ENCODE assay signal across 1 cellular context in the genomic region with DNA sequence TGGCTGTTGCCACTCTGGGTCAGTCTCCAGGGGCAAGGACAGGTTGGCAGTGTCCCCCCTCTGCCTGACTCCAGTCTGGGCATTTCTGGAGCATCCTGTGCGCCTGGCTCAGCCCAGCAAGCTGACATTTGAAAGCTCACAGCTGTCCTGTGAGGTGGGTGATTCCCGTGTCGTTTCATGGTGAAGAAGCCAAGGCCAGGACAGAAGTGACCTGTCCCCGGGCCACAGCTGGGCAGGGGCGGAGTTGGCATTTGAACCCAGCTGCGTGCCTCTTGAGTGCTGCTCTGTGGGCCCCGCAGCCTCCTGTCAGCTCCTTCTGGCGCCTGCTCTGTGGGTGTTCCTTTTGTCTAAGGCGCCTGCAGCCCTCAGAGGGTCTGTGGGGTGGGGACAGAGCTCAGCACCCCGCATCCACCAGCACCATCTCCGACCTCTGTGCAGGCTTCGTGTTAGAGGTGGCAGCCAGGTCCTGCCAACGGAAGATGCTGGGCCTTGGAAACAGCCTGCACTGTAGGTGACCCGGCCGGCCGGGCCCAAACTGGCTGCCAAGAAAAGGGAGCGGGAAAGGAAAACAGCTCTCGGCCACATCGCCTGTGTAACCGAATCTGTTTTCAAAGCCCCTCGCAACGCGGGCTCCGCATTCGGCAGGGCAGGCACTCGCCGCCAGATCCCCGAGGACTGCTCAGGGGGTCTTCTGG.
TF ChIP-seq lines count a peak whose summit lies in the region.

No MANE protein-coding gene starts in this region.

TF ChIP-seq in GM23338, 12 proteins besides CTCF, POLR2A, EP300 and RAD21:
- TF ChIP-seq EZH2 (IDR thresholded peaks at IDR 0.05; ENCODE audit: low read depth, unreplicated experiment) (no peak), CREB1 (CRISPR knock-in tag; IDR thresholded peaks at IDR 0.05; ENCODE audit: low read depth) (no peak), ZNF114 (CRISPR knock-in tag; IDR thresholded peaks at IDR 0.05) (no peak), JUNB (IDR thresholded peaks at IDR 0.05; ENCODE audit: unreplicated experiment) (no peak), ZNF331 (CRISPR knock-in tag; IDR thresholded peaks at IDR 0.05; ENCODE audit: low read depth) (no peak)
- TF ChIP-seq, protein P1, sequence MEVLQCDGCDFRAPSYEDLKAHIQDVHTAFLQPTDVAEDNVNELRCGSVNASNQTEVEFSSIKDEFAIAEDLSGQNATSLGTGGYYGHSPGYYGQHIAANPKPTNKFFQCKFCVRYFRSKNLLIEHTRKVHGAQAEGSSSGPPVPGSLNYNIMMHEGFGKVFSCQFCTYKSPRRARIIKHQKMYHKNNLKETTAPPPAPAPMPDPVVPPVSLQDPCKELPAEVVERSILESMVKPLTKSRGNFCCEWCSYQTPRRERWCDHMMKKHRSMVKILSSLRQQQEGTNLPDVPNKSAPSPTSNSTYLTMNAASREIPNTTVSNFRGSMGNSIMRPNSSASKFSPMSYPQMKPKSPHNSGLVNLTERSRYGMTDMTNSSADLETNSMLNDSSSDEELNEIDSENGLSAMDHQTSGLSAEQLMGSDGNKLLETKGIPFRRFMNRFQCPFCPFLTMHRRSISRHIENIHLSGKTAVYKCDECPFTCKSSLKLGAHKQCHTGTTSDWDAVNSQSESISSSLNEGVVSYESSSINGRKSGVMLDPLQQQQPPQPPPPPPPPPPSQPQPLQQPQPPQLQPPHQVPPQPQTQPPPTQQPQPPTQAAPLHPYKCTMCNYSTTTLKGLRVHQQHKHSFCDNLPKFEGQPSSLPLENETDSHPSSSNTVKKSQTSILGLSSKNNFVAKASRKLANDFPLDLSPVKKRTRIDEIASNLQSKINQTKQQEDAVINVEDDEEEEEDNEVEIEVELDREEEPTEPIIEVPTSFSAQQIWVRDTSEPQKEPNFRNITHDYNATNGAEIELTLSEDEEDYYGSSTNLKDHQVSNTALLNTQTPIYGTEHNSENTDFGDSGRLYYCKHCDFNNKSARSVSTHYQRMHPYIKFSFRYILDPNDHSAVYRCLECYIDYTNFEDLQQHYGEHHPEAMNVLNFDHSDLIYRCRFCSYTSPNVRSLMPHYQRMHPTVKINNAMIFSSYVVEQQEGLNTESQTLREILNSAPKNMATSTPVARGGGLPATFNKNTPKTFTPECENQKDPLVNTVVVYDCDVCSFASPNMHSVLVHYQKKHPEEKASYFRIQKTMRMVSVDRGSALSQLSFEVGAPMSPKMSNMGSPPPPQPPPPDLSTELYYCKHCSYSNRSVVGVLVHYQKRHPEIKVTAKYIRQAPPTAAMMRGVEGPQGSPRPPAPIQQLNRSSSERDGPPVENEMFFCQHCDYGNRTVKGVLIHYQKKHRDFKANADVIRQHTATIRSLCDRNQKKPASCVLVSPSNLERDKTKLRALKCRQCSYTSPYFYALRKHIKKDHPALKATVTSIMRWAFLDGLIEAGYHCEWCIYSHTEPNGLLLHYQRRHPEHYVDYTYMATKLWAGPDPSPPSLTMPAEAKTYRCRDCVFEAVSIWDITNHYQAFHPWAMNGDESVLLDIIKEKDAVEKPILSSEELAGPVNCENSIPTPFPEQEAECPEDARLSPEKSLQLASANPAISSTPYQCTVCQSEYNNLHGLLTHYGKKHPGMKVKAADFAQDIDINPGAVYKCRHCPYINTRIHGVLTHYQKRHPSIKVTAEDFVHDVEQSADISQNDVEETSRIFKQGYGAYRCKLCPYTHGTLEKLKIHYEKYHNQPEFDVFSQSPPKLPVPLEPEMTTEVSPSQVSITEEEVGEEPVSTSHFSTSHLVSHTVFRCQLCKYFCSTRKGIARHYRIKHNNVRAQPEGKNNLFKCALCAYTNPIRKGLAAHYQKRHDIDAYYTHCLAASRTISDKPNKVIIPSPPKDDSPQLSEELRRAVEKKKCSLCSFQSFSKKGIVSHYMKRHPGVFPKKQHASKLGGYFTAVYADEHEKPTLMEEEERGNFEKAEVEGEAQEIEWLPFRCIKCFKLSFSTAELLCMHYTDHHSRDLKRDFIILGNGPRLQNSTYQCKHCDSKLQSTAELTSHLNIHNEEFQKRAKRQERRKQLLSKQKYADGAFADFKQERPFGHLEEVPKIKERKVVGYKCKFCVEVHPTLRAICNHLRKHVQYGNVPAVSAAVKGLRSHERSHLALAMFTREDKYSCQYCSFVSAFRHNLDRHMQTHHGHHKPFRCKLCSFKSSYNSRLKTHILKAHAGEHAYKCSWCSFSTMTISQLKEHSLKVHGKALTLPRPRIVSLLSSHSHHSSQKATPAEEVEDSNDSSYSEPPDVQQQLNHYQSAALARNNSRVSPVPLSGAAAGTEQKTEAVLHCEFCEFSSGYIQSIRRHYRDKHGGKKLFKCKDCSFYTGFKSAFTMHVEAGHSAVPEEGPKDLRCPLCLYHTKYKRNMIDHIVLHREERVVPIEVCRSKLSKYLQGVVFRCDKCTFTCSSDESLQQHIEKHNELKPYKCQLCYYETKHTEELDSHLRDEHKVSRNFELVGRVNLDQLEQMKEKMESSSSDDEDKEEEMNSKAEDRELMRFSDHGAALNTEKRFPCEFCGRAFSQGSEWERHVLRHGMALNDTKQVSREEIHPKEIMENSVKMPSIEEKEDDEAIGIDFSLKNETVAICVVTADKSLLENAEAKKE (CRISPR knock-in tag; IDR thresholded peaks at IDR 0.05), result no peak
TF ChIP-seq in GM23338: peak in this region for 0.
